1 cellular context compared by ENCODE assay signal in genomic region chr10:110843796-110844616, GRCh38.
TF ChIP-seq lines count a peak whose summit lies in the region.

No MANE protein-coding gene starts in this region.

TF ChIP-seq in HepG2, 621 proteins besides CTCF, POLR2A, EP300 and RAD21 (continued from another document and continues in another):
- TF ChIP-seq ZNF431 (CRISPR knock-in tag; IDR thresholded peaks at IDR 0.05; ENCODE audit: borderline replicate concordance, low read depth) (no peak), ZNF615 (CRISPR knock-in tag; IDR thresholded peaks at IDR 0.05; ENCODE audit: borderline replicate concordance) (no peak), ZNF7 (CRISPR knock-in tag; IDR thresholded peaks at IDR 0.05) (no peak), ZBTB46 (CRISPR knock-in tag; IDR thresholded peaks at IDR 0.05; ENCODE audit: borderline replicate concordance) (no peak), ZNF550 (CRISPR knock-in tag; IDR thresholded peaks at IDR 0.05; ENCODE audit: borderline replicate concordance) (no peak), RNF219 (CRISPR knock-in tag; IDR thresholded peaks at IDR 0.05) (no peak), KAT8 (CRISPR knock-in tag; IDR thresholded peaks at IDR 0.05) (peak; percentile 58; the same call in 1 of the 2 replicates), HNF4G (IDR thresholded peaks at IDR 0.05; ENCODE audit: borderline replicate concordance, low read depth, low read length) (no peak), HNF4G (CRISPR knock-in tag; IDR thresholded peaks at IDR 0.05; ENCODE audit: borderline replicate concordance, low read depth) (no peak), ZNF205 (CRISPR knock-in tag; IDR thresholded peaks at IDR 0.05) (0 out of 2 replicates have a peak, but pooled peaks have one; percentile 20), ZNF256 (CRISPR knock-in tag; conservative IDR thresholded peaks at IDR 0.05) (no peak), ETV5 (CRISPR knock-in tag; IDR thresholded peaks at IDR 0.05; ENCODE audit: borderline replicate concordance) (no peak; the same call in 1 of the 2 replicates), KDM5B (CRISPR knock-in tag; IDR thresholded peaks at IDR 0.05; ENCODE audit: borderline replicate concordance) (peak; percentile 21; the same call in 1 of the 2 replicates), DDIT3 (CRISPR knock-in tag; IDR thresholded peaks at IDR 0.05) (no peak), GTF2F1 (IDR thresholded peaks at IDR 0.05; ENCODE audit: low read length) (no peak), PCBP2 (optimal IDR thresholded peaks at IDR 0.05; ENCODE audit: low read depth, low read length, poor library complexity, severe bottlenecking) (no peak), ZFP90 (CRISPR knock-in tag; IDR thresholded peaks at IDR 0.05; ENCODE audit: borderline replicate concordance) (no peak), ZNF772 (CRISPR knock-in tag; IDR thresholded peaks at IDR 0.05) (no peak), NR2F1 (CRISPR knock-in tag; IDR thresholded peaks at IDR 0.05) (peak in 1 of 2 experiments; percentile 40; a peak in 1 of 4 replicates), RXRB (CRISPR knock-in tag; IDR thresholded peaks at IDR 0.05; ENCODE audit: borderline replicate concordance) (peak; percentile 88), HNRNPLL (IDR thresholded peaks at IDR 0.05; ENCODE audit: low read depth, low read length, poor library complexity, severe bottlenecking) (no peak), ZGPAT (CRISPR knock-in tag; IDR thresholded peaks at IDR 0.05) (no peak), ATF1 (CRISPR knock-in tag; IDR thresholded peaks at IDR 0.05) (0 out of 2 replicates have a peak, but pooled peaks have one; percentile 17), ZFY (CRISPR knock-in tag; IDR thresholded peaks at IDR 0.05) (no peak; the same call in 1 of the 2 replicates), ZNF770 (CRISPR knock-in tag; IDR thresholded peaks at IDR 0.05) (no peak), ZNF513 (CRISPR knock-in tag; conservative IDR thresholded peaks at IDR 0.05) (no peak), ZNF446 (CRISPR knock-in tag; IDR thresholded peaks at IDR 0.05) (no peak), ZNF547 (CRISPR knock-in tag; IDR thresholded peaks at IDR 0.05) (peak; percentile 43; the same call in 1 of the 2 replicates), ISL2 (CRISPR knock-in tag; IDR thresholded peaks at IDR 0.05) (0 out of 2 replicates have a peak, but pooled peaks have one; percentile 44), ZNF136 (CRISPR knock-in tag; IDR thresholded peaks at IDR 0.05; ENCODE audit: low read depth) (no peak), CAMTA2 (CRISPR knock-in tag; IDR thresholded peaks at IDR 0.05; ENCODE audit: borderline replicate concordance) (no peak), DNMT3B (CRISPR knock-in tag; conservative IDR thresholded peaks at IDR 0.05) (no peak), RERE (CRISPR knock-in tag; IDR thresholded peaks at IDR 0.05; ENCODE audit: low read depth) (0 out of 2 replicates have a peak, but pooled peaks have one; percentile 25), ZNF563 (CRISPR knock-in tag; IDR thresholded peaks at IDR 0.05) (no peak)
- TF ChIP-seq, protein P1, sequence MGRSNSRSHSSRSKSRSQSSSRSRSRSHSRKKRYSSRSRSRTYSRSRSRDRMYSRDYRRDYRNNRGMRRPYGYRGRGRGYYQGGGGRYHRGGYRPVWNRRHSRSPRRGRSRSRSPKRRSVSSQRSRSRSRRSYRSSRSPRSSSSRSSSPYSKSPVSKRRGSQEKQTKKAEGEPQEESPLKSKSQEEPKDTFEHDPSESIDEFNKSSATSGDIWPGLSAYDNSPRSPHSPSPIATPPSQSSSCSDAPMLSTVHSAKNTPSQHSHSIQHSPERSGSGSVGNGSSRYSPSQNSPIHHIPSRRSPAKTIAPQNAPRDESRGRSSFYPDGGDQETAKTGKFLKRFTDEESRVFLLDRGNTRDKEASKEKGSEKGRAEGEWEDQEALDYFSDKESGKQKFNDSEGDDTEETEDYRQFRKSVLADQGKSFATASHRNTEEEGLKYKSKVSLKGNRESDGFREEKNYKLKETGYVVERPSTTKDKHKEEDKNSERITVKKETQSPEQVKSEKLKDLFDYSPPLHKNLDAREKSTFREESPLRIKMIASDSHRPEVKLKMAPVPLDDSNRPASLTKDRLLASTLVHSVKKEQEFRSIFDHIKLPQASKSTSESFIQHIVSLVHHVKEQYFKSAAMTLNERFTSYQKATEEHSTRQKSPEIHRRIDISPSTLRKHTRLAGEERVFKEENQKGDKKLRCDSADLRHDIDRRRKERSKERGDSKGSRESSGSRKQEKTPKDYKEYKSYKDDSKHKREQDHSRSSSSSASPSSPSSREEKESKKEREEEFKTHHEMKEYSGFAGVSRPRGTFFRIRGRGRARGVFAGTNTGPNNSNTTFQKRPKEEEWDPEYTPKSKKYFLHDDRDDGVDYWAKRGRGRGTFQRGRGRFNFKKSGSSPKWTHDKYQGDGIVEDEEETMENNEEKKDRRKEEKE (IDR thresholded peaks at IDR 0.05): no peak
- TF ChIP-seq, protein P2, sequence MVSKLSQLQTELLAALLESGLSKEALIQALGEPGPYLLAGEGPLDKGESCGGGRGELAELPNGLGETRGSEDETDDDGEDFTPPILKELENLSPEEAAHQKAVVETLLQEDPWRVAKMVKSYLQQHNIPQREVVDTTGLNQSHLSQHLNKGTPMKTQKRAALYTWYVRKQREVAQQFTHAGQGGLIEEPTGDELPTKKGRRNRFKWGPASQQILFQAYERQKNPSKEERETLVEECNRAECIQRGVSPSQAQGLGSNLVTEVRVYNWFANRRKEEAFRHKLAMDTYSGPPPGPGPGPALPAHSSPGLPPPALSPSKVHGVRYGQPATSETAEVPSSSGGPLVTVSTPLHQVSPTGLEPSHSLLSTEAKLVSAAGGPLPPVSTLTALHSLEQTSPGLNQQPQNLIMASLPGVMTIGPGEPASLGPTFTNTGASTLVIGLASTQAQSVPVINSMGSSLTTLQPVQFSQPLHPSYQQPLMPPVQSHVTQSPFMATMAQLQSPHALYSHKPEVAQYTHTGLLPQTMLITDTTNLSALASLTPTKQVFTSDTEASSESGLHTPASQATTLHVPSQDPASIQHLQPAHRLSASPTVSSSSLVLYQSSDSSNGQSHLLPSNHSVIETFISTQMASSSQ (IDR thresholded peaks at IDR 0.05; ENCODE audit: low read depth): no peak
- TF ChIP-seq, protein P2 (CRISPR knock-in tag; IDR thresholded peaks at IDR 0.05; ENCODE audit: borderline replicate concordance): peak; percentile 70
